Comparison of ENCODE assay signal across 27 cellular contexts in the genomic region with DNA sequence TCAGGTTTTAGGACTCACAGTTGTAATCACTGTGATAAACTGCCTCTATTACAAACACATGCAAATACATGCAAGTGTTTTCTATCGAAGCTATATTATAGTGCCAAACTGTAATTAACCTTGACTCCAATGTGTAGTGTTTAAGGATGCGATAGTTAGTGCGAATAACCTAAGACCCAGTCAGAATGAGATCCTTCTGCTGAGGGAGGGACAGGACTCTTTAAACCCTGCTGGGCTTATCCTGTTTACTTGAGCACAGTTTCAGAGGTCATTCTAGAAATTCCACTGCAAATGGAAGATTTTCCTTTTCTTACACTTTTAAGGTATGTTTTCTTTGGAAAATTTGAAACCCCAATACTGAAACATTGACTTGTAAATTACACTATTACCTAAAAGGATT.
"Had no signal": no experiment of that assay in that cellular context is flagged by ENCODE, and none has a peak within 500 bp of the region (broad histone marks: within the 10 kb centered on the region; RNA-seq: fewer than 3 reads in every experiment).

No MANE protein-coding gene starts in this region.

- H3K4me3 ChIP-seq: dorsolateral prefrontal cortex, esophagus muscularis mucosa, heart right ventricle, left lung, ovary, psoas muscle, sigmoid colon, testis, tibial artery had no signal

- H3K9me3 ChIP-seq: esophagus muscularis mucosa, heart right ventricle, left lung, ovary, psoas muscle, sigmoid colon, testis, tibial artery had no signal

- H3K36me3 ChIP-seq: left lung, ovary, sigmoid colon had no signal

- FAIRE-seq: islet of Langerhans, urothelium cell line had no signal

- ATAC-seq: heart right ventricle; left cardiac atrium; left lung; naive thymus-derived CD8-positive, alpha-beta T cell; psoas muscle; right cardiac atrium; stimulated activated memory B cell treated with anti-CD40 and anti-IgM and Interleukin-4, amounts not matched to agents 10 μg/mL and 1 μg/mL and 100 μg/mL, for 72 hours; stimulated activated naive CD8-positive, alpha-beta T cell treated with anti-CD3 and anti-CD28 coated beads, Interleukin-15, Interleukin-2, amounts not matched to agents 100 U/mL and 50 U/mL, for 24 hours had no signal

- H3K4me1 ChIP-seq: esophagus muscularis mucosa, psoas muscle, sigmoid colon, testis had no signal

- H3K27ac ChIP-seq: dorsolateral prefrontal cortex, epithelial cell of prostate, esophagus muscularis mucosa, heart right ventricle, left lung, ovary, psoas muscle, sigmoid colon, testis had no signal

- DNase-seq: cerebellar nuclear complex; dorsolateral prefrontal cortex; effector CD4-positive, alpha-beta T cell; foreskin melanocyte; glutamatergic neuron; heart right ventricle; hypothalamus; left cardiac atrium; left lung; naive thymus-derived CD8-positive, alpha-beta T cell; nephron progenitor cell; nucleus accumbens; ovary; posterior cingulate gyrus; psoas muscle; right cardiac atrium; sigmoid colon; stimulated activated CD4-positive, alpha-beta T cell treated with anti-CD3 and anti-CD28 coated beads, Interleukin-4, amount 100 ng/mL, for 4 hours; stimulated activated naive CD8-positive, alpha-beta T cell treated with anti-CD3 and anti-CD28 coated beads, Interleukin-15, Interleukin-2, amounts not matched to agents 100 U/mL and 50 U/mL, for 24 hours; substantia nigra; testis; tibial artery had no signal

- H3K27me3 ChIP-seq: dorsolateral prefrontal cortex, esophagus muscularis mucosa, heart right ventricle, left lung, ovary, sigmoid colon, testis, tibial artery had no signal
